ENCODE assay signal across 1 cellular context in genomic region chr5:14775857-14776256, GRCh38.
TF ChIP-seq lines count a peak whose summit lies in the region.

No MANE protein-coding gene starts in this region.

TF ChIP-seq in IMR-90, 13 proteins besides CTCF, POLR2A, EP300 and RAD21 (continued from another document):
- TF ChIP-seq, protein P1, sequence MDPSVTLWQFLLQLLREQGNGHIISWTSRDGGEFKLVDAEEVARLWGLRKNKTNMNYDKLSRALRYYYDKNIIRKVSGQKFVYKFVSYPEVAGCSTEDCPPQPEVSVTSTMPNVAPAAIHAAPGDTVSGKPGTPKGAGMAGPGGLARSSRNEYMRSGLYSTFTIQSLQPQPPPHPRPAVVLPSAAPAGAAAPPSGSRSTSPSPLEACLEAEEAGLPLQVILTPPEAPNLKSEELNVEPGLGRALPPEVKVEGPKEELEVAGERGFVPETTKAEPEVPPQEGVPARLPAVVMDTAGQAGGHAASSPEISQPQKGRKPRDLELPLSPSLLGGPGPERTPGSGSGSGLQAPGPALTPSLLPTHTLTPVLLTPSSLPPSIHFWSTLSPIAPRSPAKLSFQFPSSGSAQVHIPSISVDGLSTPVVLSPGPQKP (IDR thresholded peaks at IDR 0.05; ENCODE audit: borderline replicate concordance, low read depth, low read length) = no peak
- TF ChIP-seq MXI1 (IDR thresholded peaks at IDR 0.05; ENCODE audit: borderline replicate concordance, low read depth, low read length) = no peak
- TF ChIP-seq RFX5 (IDR thresholded peaks at IDR 0.05; ENCODE audit: low read depth, low read length) = no peak
- TF ChIP-seq CEBPB (IDR thresholded peaks at IDR 0.05; ENCODE audit: low read depth, low read length) = no peak
TF ChIP-seq in IMR-90: peak in this region for 0.
